19 cellular contexts compared by ENCODE assay signal in the genomic region with DNA sequence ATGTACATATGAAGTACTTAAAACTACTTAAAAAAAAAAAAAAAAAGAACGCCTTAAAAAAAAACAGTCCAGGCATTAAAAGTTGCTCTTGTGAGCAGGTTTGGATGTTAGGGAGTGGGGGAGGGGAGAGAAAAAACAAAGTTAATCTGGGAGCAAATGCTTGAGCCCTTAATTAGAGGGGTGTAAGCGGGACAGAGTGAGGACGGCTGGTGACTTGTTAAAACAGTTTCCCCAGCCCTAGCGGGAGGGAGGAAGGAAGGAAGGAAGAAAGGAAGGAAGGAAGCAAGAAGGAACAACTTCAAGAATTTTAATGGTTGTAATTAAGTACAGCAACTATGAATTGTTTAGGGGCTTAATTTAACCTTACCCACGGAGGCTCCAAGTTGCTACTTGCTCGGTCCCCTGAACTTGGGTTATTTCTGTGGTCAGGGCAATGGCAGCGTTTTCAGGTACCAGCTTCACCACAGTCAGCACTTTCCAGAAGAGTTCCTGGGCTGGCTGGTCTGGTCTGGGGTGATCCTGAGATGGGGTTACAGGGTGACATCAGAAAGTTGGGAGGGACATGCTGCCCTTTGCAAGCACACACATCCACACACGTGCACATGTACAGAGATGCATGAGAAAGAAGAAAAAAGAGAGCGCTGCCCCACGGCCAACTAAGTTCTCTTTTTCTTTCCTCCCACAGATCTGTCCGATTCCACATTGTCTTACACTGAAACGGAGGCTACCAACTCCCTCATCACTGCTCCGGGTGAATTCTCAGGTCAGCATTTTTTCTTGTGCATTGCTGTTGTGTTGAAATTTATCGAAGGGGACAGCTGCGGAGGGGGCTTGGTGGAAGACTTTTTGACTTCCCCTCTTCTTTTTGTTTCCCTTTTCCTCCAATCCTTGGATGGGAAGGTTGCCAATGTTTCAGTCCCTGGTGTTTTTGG. TPM values are rescaled to one million over a fixed set of nuclear protein-coding genes. Genes with fewer than 3 reads are reported as not detected.
DNase-seq lines count a peak whose midpoint lies in the region; ATAC-seq, FAIRE-seq and TF ChIP-seq lines count a peak whose summit lies in the region.
"Had no signal": no experiment of that assay in that cellular context is flagged by ENCODE, and none has a peak within 500 bp of the region (broad histone marks: within the 10 kb centered on the region; RNA-seq: fewer than 3 reads in every experiment).

No MANE protein-coding gene starts in this region.

- 96% methylated on average over 15 of the region's 15 CpGs for WGBS in HepG2 (ENCODE audit: low lambda C conversion rate)

- no peaks in the 10 kb centered on the region for H3K9me3 Mint-ChIP-seq in activated CD4-positive, alpha-beta T cell treated with anti-CD3 and anti-CD28 coated beads for 36 hours (ENCODE audit: low read depth)
- H3K9me3 Mint-ChIP-seq: natural killer cell treated with Interleukin-12 subunit alpha and Interleukin-12 subunit beta and Interleukin-15 and Interleukin-18, amount 100 ng/mL, for 72 hours had no signal

- H3K27me3 ChIP-seq in WERI-Rb-1 (ENCODE audit: insufficient read depth, low read depth, severe bottlenecking) (no peaks in the 10 kb centered on the region), HepG2 (ENCODE audit: control insufficient read depth in 1 of 2, insufficient read depth in 2 of 2, low read length in 2 of 2) (no peaks in the 10 kb centered on the region), thoracic aorta (replicated peaks; ENCODE audit: insufficient read depth) (no peaks in the 10 kb centered on the region)
- H3K27me3 ChIP-seq: gastrocnemius medialis, suprapubic skin had no signal

- no peak overlapping the region for H3K4me2 ChIP-seq in HepG2 (ENCODE audit: low read depth, low read length)
- H3K4me2 ChIP-seq: KMS-11 had no signal

- H3K4me1 Mint-ChIP-seq in activated CD4-positive, alpha-beta T cell treated with anti-CD3 and anti-CD28 coated beads for 36 hours = no peaks in the 10 kb centered on the region

- DNase-seq in WERI-Rb-1 (peak; percentile 31), HepG2 (ENCODE audit: low spot score) (no peak), thoracic aorta (ENCODE audit: low spot score) (no peak), COLO829 (ENCODE audit: low spot score) (no peak), GOT3 (lab: John Stamatoyannopoulos, UW) (no peak)
- DNase-seq in effector CD4-positive, alpha-beta T cell = no peak
- DNase-seq in activated CD4-positive, alpha-beta T cell treated with anti-CD3 and anti-CD28 coated beads for 36 hours = no peak
- DNase-seq: activated CD4-positive, CD25-positive, alpha-beta regulatory T cell; activated CD8-positive, alpha-beta memory T cell treated with anti-CD3 and anti-CD28 coated beads for 24 hours; gastrocnemius medialis; NCI-H1105 treated with DMSO at 0.1 percent for 48 hours; NCI-H2171 treated with DMSO at 0.1 percent for 48 hours; NCI-H774 had no signal

- no peaks in the 10 kb centered on the region for H4K20me1 ChIP-seq in HepG2 (ENCODE audit: insufficient read depth, low read length)

- no peak for TF ChIP-seq RAD21 in HepG2 (CRISPR knock-in tag; IDR thresholded peaks at IDR 0.05)

- no peak overlapping the region for H3K9ac ChIP-seq in HepG2 (ENCODE audit: insufficient read depth, low read depth, low read length)
- H3K9ac ChIP-seq: KMS-11 had no signal

- CTCF ChIA-PET in HEK293 (lab: Yijun Ruan, JAX) = interaction anchor here (0.6 to 0.8 kb wide), 2 partner anchors 8 to 18 kb away, joined by 3 to 4 read pairs; no protein-coding TSS in a partner anchor
- CTCF ChIA-PET in HepG2 (lab: Yijun Ruan, JAX; ENCODE audit: low intra/inter-chr PET ratio, low total read pairs) = no interaction called here
- CTCF ChIA-PET in activated CD4-positive, alpha-beta T cell treated with anti-CD3 and anti-CD28 coated beads for 36 hours (lab: Charles Lee) = no interaction called here

- H3K4me1 ChIP-seq in HEK293 (ENCODE audit: control insufficient read depth, insufficient read depth, low read length) = no peaks in the 10 kb centered on the region
- peaks cover 20% of the 10 kb centered on the region for H3K4me1 ChIP-seq in HepG2 (ENCODE audit: insufficient read depth, low read length)
- H3K4me1 ChIP-seq in thoracic aorta (ENCODE audit: control insufficient read depth in 1 of 2, low read depth in 2 of 2) = peaks cover 41 to 81% of the 10 kb centered on the region in 2 donors

- H3K36me3 Mint-ChIP-seq in activated CD4-positive, alpha-beta T cell treated with anti-CD3 and anti-CD28 coated beads for 36 hours (ENCODE audit: low read depth) = no peaks in the 10 kb centered on the region
- H3K36me3 Mint-ChIP-seq: natural killer cell treated with Interleukin-12 subunit alpha and Interleukin-12 subunit beta and Interleukin-15 and Interleukin-18, amount 100 ng/mL, for 72 hours had no signal

- TF ChIP-seq EP300 in HepG2 (IDR thresholded peaks at IDR 0.05; ENCODE audit: low read depth in 2 of 2, low read length in 2 of 2) (no peak), HepG2 (CRISPR knock-in tag; IDR thresholded peaks at IDR 0.05; ENCODE audit: borderline replicate concordance) (no peak)

- POLR2A ChIA-PET in HEK293 (lab: Yijun Ruan, JAX) (interaction anchor here (0.6 kb wide), 1 partner anchor 133 kb away, joined by 4 read pairs; no protein-coding TSS in a partner anchor), HepG2 (lab: Yijun Ruan, JAX) (interaction anchor here (0.6 to 2.1 kb wide), 2 partner anchors 12 to 13 kb away, joined by 3 to 15 read pairs; no protein-coding TSS in a partner anchor)
- POLR2A ChIA-PET in activated CD4-positive, alpha-beta T cell treated with anti-CD3 and anti-CD28 coated beads for 36 hours (lab: Charles Lee) = no interaction called here

- ATAC-seq in HepG2 (no peak), thoracic aorta (ENCODE audit: insufficient number of reproducible peaks, low FRiP score, low read depth) (no peak)
- no peak for ATAC-seq in activated CD4-positive, alpha-beta T cell treated with anti-CD3 and anti-CD28 coated beads for 36 hours
- ATAC-seq: gastrocnemius medialis; natural killer cell treated with Interleukin-12 subunit alpha and Interleukin-12 subunit beta and Interleukin-15 and Interleukin-18, amount 100 ng/mL, for 72 hours had no signal

- H2AFZ ChIP-seq in HepG2 (ENCODE audit: low read length) = no peak overlapping the region

- H3K27ac ChIP-seq in HEK293 (ENCODE audit: extremely low read depth, low read depth, low read length) (no peak overlapping the region), WERI-Rb-1 (peak overlapping the region; percentile 31; the same call in 1 of the 2 replicates), HepG2 (ENCODE audit: extremely low read length, insufficient read depth, low read length) (no peak overlapping the region), thoracic aorta (peak overlapping the region; percentile 58 to 66)
- H3K27ac ChIP-seq: C4-2B, epithelial cell of prostate, gastrocnemius medialis, KMS-11, suprapubic skin had no signal

- TF ChIP-seq CTCF in HEK293 (tag by site-specific recombination; IDR thresholded peaks at IDR 0.05) (no peak), WERI-Rb-1 (IDR thresholded peaks at IDR 0.05; ENCODE audit: low read depth, low read length) (no peak), HepG2 (CRISPR knock-in tag; IDR thresholded peaks at IDR 0.05) (no peak), thoracic aorta (IDR thresholded peaks at IDR 0.05) (no peak)

- BruUV-seq in HepG2 (replicated peaks; lab: Mats Ljungman, UMichigan) = no TSS peak

- no peak overlapping the region for H3K4me3 Mint-ChIP-seq in activated CD4-positive, alpha-beta T cell treated with anti-CD3 and anti-CD28 coated beads for 36 hours
- H3K4me3 Mint-ChIP-seq: natural killer cell treated with Interleukin-12 subunit alpha and Interleukin-12 subunit beta and Interleukin-15 and Interleukin-18, amount 100 ng/mL, for 72 hours had no signal

- H3K4me3 ChIP-seq in HEK293 (ENCODE audit: low read depth, low read length) (no peak overlapping the region), WERI-Rb-1 (ENCODE audit: low read depth, low read length) (no peak overlapping the region; the same call in 1 of the 2 replicates), HepG2 (replicated peaks in 1 of 3; ENCODE audit: insufficient read depth in 1 of 3, low read depth in 2 of 3, low read length in 3 of 3) (no peak overlapping the region), thoracic aorta (no peak overlapping the region)
- H3K4me3 ChIP-seq: gastrocnemius medialis, suprapubic skin had no signal

- no peak for TF ChIP-seq POLR2A in HepG2 (IDR thresholded peaks at IDR 0.05; ENCODE audit: insufficient read depth in 1 of 2, low read depth in 2 of 2, low read length in 2 of 2)

- in situ Hi-C loops in HepG2 (cut with HindIII; ENCODE audit: extremely low pct_ligation_motif_present, low pct_unique_long_range_greater_than_20kb) = no loop called here

- H3K36me3 ChIP-seq in HEK293 (ENCODE audit: control insufficient read depth in 2 of 2, insufficient read depth in 1 of 2, low read length in 2 of 2) (peaks cover 4 to 95% of the 10 kb centered on the region in 2 experiments; a peak in 2 of 3 replicates), WERI-Rb-1 (peaks cover 36% of the 10 kb centered on the region), HepG2 (replicated peaks in 1 of 2; ENCODE audit: control insufficient read depth in 1 of 2, insufficient read depth in 2 of 2, low read length in 2 of 2) (peaks cover 0 to 23% of the 10 kb centered on the region in 2 experiments; a peak in 2 of 5 replicates), thoracic aorta (no peaks in the 10 kb centered on the region)
- H3K36me3 ChIP-seq: gastrocnemius medialis, suprapubic skin had no signal

- H3K9me3 ChIP-seq in HEK293 (ENCODE audit: control insufficient read depth, insufficient read depth, low read depth, low read length) (no peaks in the 10 kb centered on the region), WERI-Rb-1 (ENCODE audit: severe bottlenecking) (no peaks in the 10 kb centered on the region), HepG2 (ENCODE audit: low read length) (no peaks in the 10 kb centered on the region), thoracic aorta (no peaks in the 10 kb centered on the region)
- H3K9me3 ChIP-seq: gastrocnemius medialis, suprapubic skin had no signal

- H3K27me3 Mint-ChIP-seq in activated CD4-positive, alpha-beta T cell treated with anti-CD3 and anti-CD28 coated beads for 36 hours = peaks cover 4% of the 10 kb centered on the region

- no peaks in the 10 kb centered on the region for H3K79me2 ChIP-seq in HepG2 (ENCODE audit: insufficient read depth, low read length)

- no peak overlapping the region for H3K27ac Mint-ChIP-seq in activated CD4-positive, alpha-beta T cell treated with anti-CD3 and anti-CD28 coated beads for 36 hours
- H3K27ac Mint-ChIP-seq: natural killer cell treated with Interleukin-12 subunit alpha and Interleukin-12 subunit beta and Interleukin-15 and Interleukin-18, amount 100 ng/mL, for 72 hours had no signal

- no peak for FAIRE-seq in HepG2 (lab: Jason Lieb, UNC)

- intact Hi-C loops in HepG2 (cut with micrococcal nuclease; ENCODE audit: unreplicated experiment) = no loop called here
- intact Hi-C loops in activated CD4-positive, alpha-beta T cell treated with anti-CD3 and anti-CD28 coated beads for 36 hours (cut with DNase I, micrococcal nuclease) = no loop called here

RNA-seq across cellular contexts. Expression of a gene that starts 14.0 kb away (rescaled TPM):
- total RNA-seq in HepG2 (2016; rRNA removed; fragmentation: Illumina TruSeq; extraction: Trizol) (2.6 and 4.4 TPM in 2 replicates), thoracic aorta (100 to 1,000 TPM in 1 of 2 donors, 10 to 100 TPM in 1; 73.3 to 113 TPM)
- total RNA-seq in HepG2 (2016; cell fraction: cytosol; rRNA removed; fragmentation: Illumina TruSeq; extraction: Trizol; ENCODE audit: low read depth) = 0.79 and 0.91 TPM in 2 replicates
- 2.3 and 4.5 TPM in 2 replicates for total RNA-seq in HepG2 (2016; cell fraction: insoluble cytoplasmic fraction; rRNA removed; fragmentation: Illumina TruSeq; extraction: Trizol)
- 2.0 and 2.2 TPM in 2 replicates for total RNA-seq in HepG2 (2016; cell fraction: membrane; rRNA removed; fragmentation: Illumina TruSeq; extraction: Trizol)
- 7.0 and 9.1 TPM in 2 replicates for total RNA-seq in HepG2 (2016; cell fraction: nucleus; rRNA removed; fragmentation: Illumina TruSeq; extraction: Trizol)
- polyA plus RNA-seq in HepG2 (2011; rRNA removed) = 3.1 and 3.3 TPM in 2 replicates
- 1.3 and 2.9 TPM in 2 replicates for polyA plus RNA-seq in HepG2 (2011; cell fraction: cytosol; rRNA removed)
- polyA plus RNA-seq in HepG2 (2011; cell fraction: nucleus; rRNA removed) = 6.7 and 14.1 TPM in 2 replicates
- 3.3 and 3.9 TPM in 2 replicates for polyA plus RNA-seq in HepG2 (2012)
- polyA plus RNA-seq in HepG2 (2016; cell fraction: cytosol; fragmentation: Illumina TruSeq; extraction: Trizol; ENCODE audit: low read depth) = 1.1 and 2.0 TPM in 2 replicates
- 2.3 and 2.9 TPM in 2 replicates for polyA plus RNA-seq in HepG2 (2016; cell fraction: insoluble cytoplasmic fraction; fragmentation: Illumina TruSeq; extraction: Trizol; ENCODE audit: low read depth)
- 1.5 and 2.1 TPM in 2 replicates for polyA plus RNA-seq in HepG2 (2016; cell fraction: membrane; fragmentation: Illumina TruSeq; extraction: Trizol; ENCODE audit: low read depth)
- polyA plus RNA-seq in HepG2 (2016; cell fraction: nucleus; fragmentation: Illumina TruSeq; extraction: Trizol; ENCODE audit: insufficient read depth, low read depth) = 7.1 and 8.1 TPM in 2 replicates
- 19.3 and 109 TPM in 2 replicates for polyA minus RNA-seq in HepG2 (2011; rRNA and poly(A)+ RNA removed; ENCODE audit: low replicate concordance)
- 5.3 and 5.6 TPM in 2 replicates for polyA minus RNA-seq in HepG2 (2011; cell fraction: cytosol; rRNA and poly(A)+ RNA removed)
- 11.7 and 25.1 TPM in 2 replicates for polyA minus RNA-seq in HepG2 (2011; cell fraction: nucleus; rRNA and poly(A)+ RNA removed)
- total RNA-seq in activated CD4-positive, alpha-beta T cell treated with anti-CD3 and anti-CD28 coated beads for 36 hours = under 1 TPM; 0.19 to 0.23 TPM

Comparison
In these comparisons a context has a peak if more than half of its experiments do, and no peak if none do; other contexts are left out.
1. H3K27ac ChIP-seq: peak in WERI-Rb-1 (single experiment) and thoracic aorta (2 of 2); none in HEK293 (single experiment) and HepG2 (single experiment).
2. RNA of a gene that starts 14.0 kb away (total RNA-seq): 73.3 to 113 TPM in thoracic aorta; 0.79 to 9.1 TPM in HepG2 and 0.19 to 0.23 TPM in activated CD4-positive, alpha-beta T cell treated with anti-CD3 and anti-CD28 coated beads for 36 hours; every median in the first group is over 4 times any median in the second.